In the genomic region with DNA sequence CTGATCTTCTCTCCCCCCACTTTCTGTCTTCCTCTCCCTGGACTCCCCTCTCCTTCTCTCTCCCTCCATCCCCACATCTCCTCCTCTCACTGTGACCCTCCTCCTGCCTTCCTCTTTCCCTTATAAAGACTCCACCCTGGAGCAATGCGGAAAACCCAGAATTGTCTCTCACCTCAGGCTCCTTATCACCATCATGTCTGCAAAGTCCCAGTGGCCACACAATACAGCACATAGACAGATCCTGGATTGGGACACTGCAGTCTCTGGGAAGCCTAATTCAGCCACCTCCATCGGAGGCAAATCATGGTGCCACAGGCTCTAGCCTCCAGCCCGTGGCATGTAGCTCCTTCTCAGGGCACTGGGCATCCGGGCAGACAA, we compare ENCODE assay signal across 12 cellular contexts. TPM values are rescaled to one million over a fixed set of nuclear protein-coding genes. Genes with fewer than 3 reads are reported as not detected.
A peak's percentile ranks its signal among the peaks of the same experiment; 100 is the strongest.
DNase-seq lines count a peak whose midpoint lies in the region; ATAC-seq and TF ChIP-seq lines count a peak whose summit lies in the region.
"Had no signal": no experiment of that assay in that cellular context is flagged by ENCODE, and none has a peak within 500 bp of the region (broad histone marks: within the 10 kb centered on the region; RNA-seq: fewer than 3 reads in every experiment).

No MANE protein-coding gene starts in this region.

- WGBS in neuronal stem cell (ENCODE audit: extremely low coverage in 2 of 2, insufficient read length in 2 of 2, insufficient replicate concordance in 1 of 2), 2 donors = no CpG with 5 or more reads among the region's 4 CpGs

- H3K23ac ChIP-seq in neuronal stem cell (ENCODE audit: low read depth, low read length, poor library complexity) = no peak overlapping the region

- no peak for TF ChIP-seq CTCF in HEK293 (tag by site-specific recombination; IDR thresholded peaks at IDR 0.05)

- H3K4me1 ChIP-seq in HEK293 (ENCODE audit: control insufficient read depth, insufficient read depth, low read length) (0 out of 2 replicates have a peak, but pooled peaks cover 3% of the 10 kb centered on the region), neuronal stem cell (ENCODE audit: control insufficient read depth in 2 of 2, insufficient read depth in 1 of 2, low read depth in 1 of 2, low read length in 2 of 2) (peaks cover 0 to 14% of the 10 kb centered on the region in 2 donors)
- peaks cover 46% of the 10 kb centered on the region for H3K4me1 ChIP-seq in effector memory CD4-positive, alpha-beta T cell (ENCODE audit: control insufficient read depth, insufficient read depth, low read length, poor library complexity, severe bottlenecking)
- H3K4me1 ChIP-seq: uterus had no signal

- no peak overlapping the region for H3K27ac ChIP-seq in HEK293 (ENCODE audit: extremely low read depth, low read depth, low read length)
- H3K27ac ChIP-seq in effector memory CD4-positive, alpha-beta T cell (ENCODE audit: insufficient read depth, low read length, poor library complexity, severe bottlenecking) = no peak overlapping the region
- H3K27ac ChIP-seq in neuronal stem cell (replicated peaks; ENCODE audit: low read length) = no peak overlapping the region
- H3K27ac ChIP-seq: skin epidermis, uterus, WERI-Rb-1 had no signal

- H2BK120ac ChIP-seq in neuronal stem cell (ENCODE audit: low read depth, low read length) = no peak overlapping the region

- H3K9me3 ChIP-seq in HEK293 (ENCODE audit: control insufficient read depth, insufficient read depth, low read depth, low read length) (no peaks in the 10 kb centered on the region), neuronal stem cell (replicated peaks in 1 of 2; ENCODE audit: control insufficient read depth in 2 of 2, insufficient read depth in 1 of 2, low read depth in 1 of 2, low read length in 2 of 2) (no peaks in the 10 kb centered on the region)
- no peaks in the 10 kb centered on the region for H3K9me3 ChIP-seq in effector memory CD4-positive, alpha-beta T cell (ENCODE audit: control insufficient read depth, low read length)
- H3K9me3 ChIP-seq: uterus had no signal

- CTCF ChIA-PET in HEK293 (lab: Yijun Ruan, JAX) = interaction anchor here (0.5 to 1.5 kb wide), 19 partner anchors 11 to 721 kb away, joined by 3 to 12 read pairs (median 3); a partner anchor contains a TSS

- H3K9ac ChIP-seq in neuronal stem cell (ENCODE audit: low read depth, low read length, poor library complexity) = no peak overlapping the region

- H3K14ac ChIP-seq in neuronal stem cell (ENCODE audit: low read length) = no peak overlapping the region

- no peaks in the 10 kb centered on the region for H3K9me3 Mint-ChIP-seq in activated naive CD8-positive, alpha-beta T cell (ENCODE audit: low read depth)
- no peaks in the 10 kb centered on the region for H3K9me3 Mint-ChIP-seq in activated naive CD8-positive, alpha-beta T cell treated with anti-CD3 and anti-CD28 coated beads, Interleukin-2, amount 50 U/mL, for 24 hours

- no peak overlapping the region for H3K18ac ChIP-seq in neuronal stem cell (ENCODE audit: low read length)

- no peak overlapping the region for H2BK15ac ChIP-seq in neuronal stem cell (ENCODE audit: low read length)

- no peak overlapping the region for H4K91ac ChIP-seq in neuronal stem cell (ENCODE audit: low read depth, low read length, poor library complexity)

- H3K27ac Mint-ChIP-seq in activated naive CD8-positive, alpha-beta T cell = no peak overlapping the region
- no peak overlapping the region for H3K27ac Mint-ChIP-seq in activated naive CD8-positive, alpha-beta T cell treated with anti-CD3 and anti-CD28 coated beads, Interleukin-2, amount 50 U/mL, for 24 hours

- POLR2A ChIA-PET in HEK293 (lab: Yijun Ruan, JAX) = no interaction called here

- ATAC-seq in activated naive CD8-positive, alpha-beta T cell treated with anti-CD3 and anti-CD28 coated beads, Interleukin-2, amount 50 U/mL, for 24 hours = no peak
- no peak for ATAC-seq in activated CD4-positive, CD25-positive, alpha-beta regulatory T cell treated with anti-CD3 and anti-CD28 coated beads, Interleukin-2, amount 50 U/mL, for 24 hours
- no peak for ATAC-seq in HG02642 (IDR thresholded peaks at IDR 0.05; ENCODE audit: poor library complexity, unreplicated experiment)
- ATAC-seq in HG03378 (IDR thresholded peaks at IDR 0.05; ENCODE audit: unreplicated experiment) = no peak
- ATAC-seq: esophagus mucosa had no signal

- H2BK5ac ChIP-seq in neuronal stem cell (ENCODE audit: low read length) = no peak overlapping the region

- no peak overlapping the region for H2BK12ac ChIP-seq in neuronal stem cell (ENCODE audit: low read length)

- peaks cover 9% of the 10 kb centered on the region for H3K79me1 ChIP-seq in neuronal stem cell (ENCODE audit: low read depth, low read length)

- peaks cover 46% of the 10 kb centered on the region for H3K4me1 Mint-ChIP-seq in activated naive CD8-positive, alpha-beta T cell (ENCODE audit: low read depth)
- peaks cover 12% of the 10 kb centered on the region for H3K4me1 Mint-ChIP-seq in activated naive CD8-positive, alpha-beta T cell treated with anti-CD3 and anti-CD28 coated beads, Interleukin-2, amount 50 U/mL, for 24 hours

- peak overlapping the region; percentile 21 for H2AFZ ChIP-seq in neuronal stem cell (ENCODE audit: low read length)

- H3K4ac ChIP-seq in neuronal stem cell (ENCODE audit: low read length) = no peak overlapping the region

- H3K36me3 Mint-ChIP-seq in activated naive CD8-positive, alpha-beta T cell = no peaks in the 10 kb centered on the region
- H3K36me3 Mint-ChIP-seq in activated naive CD8-positive, alpha-beta T cell treated with anti-CD3 and anti-CD28 coated beads, Interleukin-2, amount 50 U/mL, for 24 hours (ENCODE audit: low read depth) = no peaks in the 10 kb centered on the region

- H3K4me3 ChIP-seq in HEK293 (ENCODE audit: low read depth, low read length) (no peak overlapping the region), neuronal stem cell (ENCODE audit: low read length in 2 of 2) (no peak overlapping the region)
- H3K4me3 ChIP-seq in effector memory CD4-positive, alpha-beta T cell (ENCODE audit: insufficient read depth, low read depth, low read length, poor library complexity, severe bottlenecking) = peak overlapping the region; percentile 57
- H3K4me3 ChIP-seq: uterus had no signal

- H3K4me3 Mint-ChIP-seq in activated naive CD8-positive, alpha-beta T cell = peak overlapping the region; percentile 84
- H3K4me3 Mint-ChIP-seq in activated naive CD8-positive, alpha-beta T cell treated with anti-CD3 and anti-CD28 coated beads, Interleukin-2, amount 50 U/mL, for 24 hours = no peak overlapping the region

- H3K36me3 ChIP-seq in HEK293 (ENCODE audit: control insufficient read depth in 2 of 2, insufficient read depth in 1 of 2, low read length in 2 of 2) = peaks cover 0 to 1% of the 10 kb centered on the region in 2 experiments; a peak in 1 of 3 replicates
- no peaks in the 10 kb centered on the region for H3K36me3 ChIP-seq in effector memory CD4-positive, alpha-beta T cell (ENCODE audit: control insufficient read depth, insufficient read depth, low read length)
- peaks cover 0 to 1% of the 10 kb centered on the region in 2 donors for H3K36me3 ChIP-seq in neuronal stem cell (replicated peaks in 1 of 2; ENCODE audit: control insufficient read depth in 2 of 2, insufficient read depth in 2 of 2, low read length in 2 of 2)
- H3K36me3 ChIP-seq: uterus, WERI-Rb-1 had no signal

- H2AK5ac ChIP-seq in neuronal stem cell (ENCODE audit: low read depth, low read length) = no peak overlapping the region

- no peak for DNase-seq in activated naive CD8-positive, alpha-beta T cell treated with anti-CD3 and anti-CD28 coated beads, Interleukin-2, amount 50 U/mL, for 24 hours
- no peak for DNase-seq in effector memory CD4-positive, alpha-beta T cell
- no peak for DNase-seq in neuronal stem cell (ENCODE audit: low spot score)
- DNase-seq: uterus had no signal

- H4K8ac ChIP-seq in neuronal stem cell (ENCODE audit: low read depth, low read length) = no peak overlapping the region

- peaks cover 5% of the 10 kb centered on the region for H3K27me3 Mint-ChIP-seq in activated naive CD8-positive, alpha-beta T cell
- peaks cover 21% of the 10 kb centered on the region for H3K27me3 Mint-ChIP-seq in activated naive CD8-positive, alpha-beta T cell treated with anti-CD3 and anti-CD28 coated beads, Interleukin-2, amount 50 U/mL, for 24 hours

- H3K4me2 ChIP-seq in neuronal stem cell (ENCODE audit: insufficient read depth, low read length, poor library complexity, severe bottlenecking) = no peak overlapping the region

- H3K27me3 ChIP-seq in effector memory CD4-positive, alpha-beta T cell (replicated peaks; ENCODE audit: control insufficient read depth, insufficient read depth, low read length, poor library complexity, severe bottlenecking) = no peaks in the 10 kb centered on the region
- peaks cover 2 to 21% (median 10%) of the 10 kb centered on the region in 3 experiments for H3K27me3 ChIP-seq in neuronal stem cell (ENCODE audit: control insufficient read depth in 3 of 3, insufficient read depth in 3 of 3, low read depth in 1 of 3, low read length in 3 of 3)

TF ChIP-seq in HEK293, 187 proteins besides CTCF, POLR2A, EP300 and RAD21:
- TF ChIP-seq ZBTB17 (tag by site-specific recombination; IDR thresholded peaks at IDR 0.05) (0 out of 2 replicates have a peak, but pooled peaks have one; percentile 26), ZNF707 (tag by site-specific recombination; IDR thresholded peaks at IDR 0.05) (no peak), ZNF521 (tag by site-specific recombination; IDR thresholded peaks at IDR 0.05) (0 out of 2 replicates have a peak, but pooled peaks have one; percentile 13), ZNF677 (tag by site-specific recombination; IDR thresholded peaks at IDR 0.05) (no peak)
- TF ChIP-seq, protein P1, sequence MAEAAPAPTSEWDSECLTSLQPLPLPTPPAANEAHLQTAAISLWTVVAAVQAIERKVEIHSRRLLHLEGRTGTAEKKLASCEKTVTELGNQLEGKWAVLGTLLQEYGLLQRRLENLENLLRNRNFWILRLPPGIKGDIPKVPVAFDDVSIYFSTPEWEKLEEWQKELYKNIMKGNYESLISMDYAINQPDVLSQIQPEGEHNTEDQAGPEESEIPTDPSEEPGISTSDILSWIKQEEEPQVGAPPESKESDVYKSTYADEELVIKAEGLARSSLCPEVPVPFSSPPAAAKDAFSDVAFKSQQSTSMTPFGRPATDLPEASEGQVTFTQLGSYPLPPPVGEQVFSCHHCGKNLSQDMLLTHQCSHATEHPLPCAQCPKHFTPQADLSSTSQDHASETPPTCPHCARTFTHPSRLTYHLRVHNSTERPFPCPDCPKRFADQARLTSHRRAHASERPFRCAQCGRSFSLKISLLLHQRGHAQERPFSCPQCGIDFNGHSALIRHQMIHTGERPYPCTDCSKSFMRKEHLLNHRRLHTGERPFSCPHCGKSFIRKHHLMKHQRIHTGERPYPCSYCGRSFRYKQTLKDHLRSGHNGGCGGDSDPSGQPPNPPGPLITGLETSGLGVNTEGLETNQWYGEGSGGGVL (tag by site-specific recombination; IDR thresholded peaks at IDR 0.05) = peak; percentile 67

RNA-seq across cellular contexts. Expression of a gene that starts 2.7 kb away (rescaled TPM):
- 0.40 TPM for polyA plus RNA-seq in neuronal stem cell (2013, experiment 1 of 2)
- 0.40 TPM for polyA plus RNA-seq in neuronal stem cell (2013, experiment 2 of 2)

RNA-seq across cellular contexts. Expression of a gene that starts 43.0 kb away (rescaled TPM):
- polyA plus RNA-seq in neuronal stem cell (2013, experiment 1 of 2) = 2.2 TPM
- polyA plus RNA-seq in neuronal stem cell (2013, experiment 2 of 2) = 2.2 TPM

RNA-seq across cellular contexts. Expression of a gene that starts 53.0 kb away (rescaled TPM):
- polyA plus RNA-seq in neuronal stem cell (2013, experiment 1 of 2) = 0.04 TPM
- 0.06 TPM for polyA plus RNA-seq in neuronal stem cell (2013, experiment 2 of 2)
